8 cellular contexts compared by ENCODE assay signal in genomic region chrX:139933904-139934303, GRCh38. TPM values are rescaled to one million over a fixed set of nuclear protein-coding genes. Genes with fewer than 3 reads are reported as not detected.
DNase-seq lines count a peak whose midpoint lies in the region; ATAC-seq and TF ChIP-seq lines count a peak whose summit lies in the region.

No MANE protein-coding gene starts in this region.

- peaks cover 2% of the 10 kb centered on the region for H3K36me3 Mint-ChIP-seq in activated CD4-positive, alpha-beta T cell treated with anti-CD3 and anti-CD28 coated beads, Interleukin-2, amount 10 ng/mL, durations not matched to agents 24 days and 14 days (ENCODE audit: low read depth)

- H3K27ac Mint-ChIP-seq in activated CD4-positive, alpha-beta T cell treated with anti-CD3 and anti-CD28 coated beads, Interleukin-2, amount 10 ng/mL, durations not matched to agents 24 days and 14 days, result peak overlapping the region; percentile 96

- TF ChIP-seq CTCF in thoracic aorta (IDR thresholded peaks at IDR 0.05), result no peak

- H3K36me3 ChIP-seq in adipocyte (ENCODE audit: control insufficient read depth, insufficient read depth, low read length, severe bottlenecking) (no peaks in the 10 kb centered on the region), thoracic aorta (no peaks in the 10 kb centered on the region)

- ATAC-seq in left lobe of liver (peak; percentile 42), thoracic aorta (ENCODE audit: insufficient number of reproducible peaks, low FRiP score, low read depth) (no peak), HG02840 (IDR thresholded peaks at IDR 0.05; ENCODE audit: low FRiP score, unreplicated experiment) (no peak)

- H3K4me1 Mint-ChIP-seq in activated CD4-positive, alpha-beta T cell treated with anti-CD3 and anti-CD28 coated beads, Interleukin-2, amount 10 ng/mL, durations not matched to agents 24 days and 14 days, result peaks cover 17% of the 10 kb centered on the region

- intact Hi-C loops in activated CD4-positive, alpha-beta T cell treated with anti-CD3 and anti-CD28 coated beads, Interleukin-2, amount 10 ng/mL, durations not matched to agents 24 days and 14 days (cut with micrococcal nuclease), result loop anchor here (1.0 to 5.0 kb wide), 5 partner anchors 42 to 195 kb away; no protein-coding TSS in a partner anchor

- H3K27me3 ChIP-seq in adipocyte (replicated peaks; ENCODE audit: control insufficient read depth, insufficient read depth, low read length) (no peaks in the 10 kb centered on the region), thoracic aorta (replicated peaks; ENCODE audit: insufficient read depth) (no peaks in the 10 kb centered on the region)

- no peak for DNase-seq in activated CD4-positive, alpha-beta T cell treated with anti-CD3 and anti-CD28 coated beads, Interleukin-2, amount 10 ng/mL, durations not matched to agents 24 days and 14 days
- DNase-seq in activated CD4-positive, alpha-beta T cell treated with anti-CD3 and anti-CD28 coated beads, Interleukin-2, amount 50 U/mL, for 1 hour, result no peak
- DNase-seq in adipocyte (ENCODE audit: low read depth), result no peak
- DNase-seq in left lobe of liver (ENCODE audit: low spot score), result peak; percentile 67
- DNase-seq in thoracic aorta (ENCODE audit: low spot score), result no peak
- no peak for DNase-seq in cerebellar nuclear complex (lab: John Stamatoyannopoulos, UW)
- no peak for DNase-seq in stimulated activated CD4-positive, alpha-beta T cell treated with anti-CD3 and anti-CD28 coated beads, Interleukin-2, amount 100 ng/mL, for 24 hours

- peak overlapping the region; percentile 86 for H3K4me3 Mint-ChIP-seq in activated CD4-positive, alpha-beta T cell treated with anti-CD3 and anti-CD28 coated beads, Interleukin-2, amount 10 ng/mL, durations not matched to agents 24 days and 14 days

- H3K4me1 ChIP-seq in adipocyte (ENCODE audit: control insufficient read depth, insufficient read depth, low read length), result no peaks in the 10 kb centered on the region
- H3K4me1 ChIP-seq in thoracic aorta (ENCODE audit: control insufficient read depth in 1 of 2, low read depth in 2 of 2), result peaks cover 0 to 16% of the 10 kb centered on the region in 2 donors

- no peaks in the 10 kb centered on the region for H3K9me3 Mint-ChIP-seq in activated CD4-positive, alpha-beta T cell treated with anti-CD3 and anti-CD28 coated beads, Interleukin-2, amount 10 ng/mL, durations not matched to agents 24 days and 14 days

- peak overlapping the region; percentile 88 for H3K9ac ChIP-seq in adipocyte (ENCODE audit: low read length)

- H3K27ac ChIP-seq in thoracic aorta, result peak overlapping the region; percentile 93 to 96

- peak overlapping the region; percentile 79 for H3K4me3 ChIP-seq in adipocyte (ENCODE audit: low read length)
- H3K4me3 ChIP-seq in thoracic aorta, result peak overlapping the region; percentile 87

- H3K9me3 ChIP-seq in adipocyte (ENCODE audit: control insufficient read depth, low read length), result no peaks in the 10 kb centered on the region
- no peaks in the 10 kb centered on the region for H3K9me3 ChIP-seq in thoracic aorta

- H3K27me3 Mint-ChIP-seq in activated CD4-positive, alpha-beta T cell treated with anti-CD3 and anti-CD28 coated beads, Interleukin-2, amount 10 ng/mL, durations not matched to agents 24 days and 14 days, result no peaks in the 10 kb centered on the region

RNA-seq across cellular contexts. Expression of gene ATP11C, which starts 1.1 kb away (rescaled TPM):
- 20.0 and 21.8 TPM in 2 replicates for total RNA-seq in activated CD4-positive, alpha-beta T cell treated with anti-CD3 and anti-CD28 coated beads, Interleukin-2, amount 10 ng/mL, durations not matched to agents 24 days and 14 days
- total RNA-seq in left lobe of liver (29.3 TPM), thoracic aorta (10 to 100 TPM; 26.7 to 62.4 TPM)

RNA-seq across cellular contexts. Expression of gene CXorf66, which starts 31.4 kb away (rescaled TPM):
- total RNA-seq in activated CD4-positive, alpha-beta T cell treated with anti-CD3 and anti-CD28 coated beads, Interleukin-2, amount 10 ng/mL, durations not matched to agents 24 days and 14 days, result not detected in 2 replicates
- total RNA-seq in left lobe of liver, result not detected
- total RNA-seq in thoracic aorta, result not detected
